Comparison of ENCODE assay signal across 8 cellular contexts in genomic region chr7:66740980-66741705, GRCh38. TPM values are rescaled to one million over a fixed set of nuclear protein-coding genes. Genes with fewer than 3 reads are reported as not detected.
A peak's percentile ranks its signal among the peaks of the same experiment; 100 is the strongest.
DNase-seq lines count a peak whose midpoint lies in the region; ATAC-seq and TF ChIP-seq lines count a peak whose summit lies in the region.
"Not testable (repeated sequence)": the region's sequence is repeated elsewhere in the genome, so short reads cannot be mapped to it uniquely, and the experiment has no call there.

No MANE protein-coding gene starts in this region.

- not testable (repeated sequence) for BruUV-seq in Calu3 (replicated peaks; lab: Mats Ljungman, UMichigan)

- H3K4me1 Mint-ChIP-seq in Calu3 (ENCODE audit: low read depth, unreplicated experiment), result not testable (repeated sequence)
- H3K4me1 Mint-ChIP-seq in activated T-helper 2 cell treated with anti-CD3 and anti-CD28 coated beads, Interferon-gamma antibody, Interleukin-2, Interleukin-4, amounts not matched to agents 10 μg/mL and 5 μg/mL and 100 μg/mL, durations not matched to agents 14 hours and 24 hours and 36 hours (ENCODE audit: low read depth), result peaks cover 13% of the 10 kb centered on the region

- peak; percentile 36 for ATAC-seq in GM21447 (IDR thresholded peaks at IDR 0.05; ENCODE audit: unreplicated experiment)
- peak; percentile 28 for ATAC-seq in HG03571 (IDR thresholded peaks at IDR 0.05; ENCODE audit: unreplicated experiment)

- TF ChIP-seq CTCF in Calu3 (IDR thresholded peaks at IDR 0.05; ENCODE audit: unreplicated experiment), result not testable (repeated sequence)

- peak overlapping the region; percentile 85 for H3K4me3 Mint-ChIP-seq in Calu3 (ENCODE audit: low read depth, unreplicated experiment)
- H3K4me3 Mint-ChIP-seq in activated T-helper 2 cell treated with anti-CD3 and anti-CD28 coated beads, Interferon-gamma antibody, Interleukin-2, Interleukin-4, amounts not matched to agents 10 μg/mL and 5 μg/mL and 100 μg/mL, durations not matched to agents 14 hours and 24 hours and 36 hours (ENCODE audit: low read depth), result peak overlapping the region; percentile 94

- CTCF ChIA-PET in Calu3 (lab: Charles Lee), result not testable (repeated sequence)

- H3K9me3 ChIP-seq in muscle layer of colon (ENCODE audit: low read length), result not testable (repeated sequence)

- H3K4me3 ChIP-seq in muscle layer of colon (ENCODE audit: low read depth in 1 of 2, low read length in 2 of 2), result peak overlapping the region; percentile 85 to 92

- not testable (repeated sequence) for H3K9me3 Mint-ChIP-seq in Calu3 (ENCODE audit: low read depth, unreplicated experiment); activated T-helper 2 cell treated with anti-CD3 and anti-CD28 coated beads, Interferon-gamma antibody, Interleukin-2, Interleukin-4, amounts not matched to agents 10 μg/mL and 5 μg/mL and 100 μg/mL, durations not matched to agents 14 hours and 24 hours and 36 hours

- peaks cover 28% of the 10 kb centered on the region for H3K36me3 Mint-ChIP-seq in Calu3 (ENCODE audit: insufficient read depth, unreplicated experiment)
- peaks cover 25% of the 10 kb centered on the region for H3K36me3 Mint-ChIP-seq in activated T-helper 2 cell treated with anti-CD3 and anti-CD28 coated beads, Interferon-gamma antibody, Interleukin-2, Interleukin-4, amounts not matched to agents 10 μg/mL and 5 μg/mL and 100 μg/mL, durations not matched to agents 14 hours and 24 hours and 36 hours (ENCODE audit: low read depth)

- H3K27me3 Mint-ChIP-seq in Calu3 (ENCODE audit: unreplicated experiment); activated T-helper 2 cell treated with anti-CD3 and anti-CD28 coated beads, Interferon-gamma antibody, Interleukin-2, Interleukin-4, amounts not matched to agents 10 μg/mL and 5 μg/mL and 100 μg/mL, durations not matched to agents 14 hours and 24 hours and 36 hours (ENCODE audit: low read depth): not testable (repeated sequence)

- H3K36me3 ChIP-seq in muscle layer of colon (ENCODE audit: insufficient read depth, low read length), result not testable (repeated sequence)

- not testable (repeated sequence) for H3K27me3 ChIP-seq in muscle layer of colon (ENCODE audit: control insufficient read depth in 1 of 2, insufficient read depth in 2 of 2, low read length in 2 of 2)

- H3K9ac ChIP-seq in muscle layer of colon (ENCODE audit: low read length), result peak overlapping the region; percentile 86

- intact Hi-C loops in Calu3 (cut with micrococcal nuclease; ENCODE audit: unreplicated experiment), result not testable (repeated sequence)
- intact Hi-C loops in activated T-helper 2 cell treated with anti-CD3 and anti-CD28 coated beads, Interferon-gamma antibody, Interleukin-2, Interleukin-4, amounts not matched to agents 10 μg/mL and 5 μg/mL and 100 μg/mL, durations not matched to agents 14 hours and 24 hours and 36 hours (cut with micrococcal nuclease), result loop anchor here (1.0 to 2.0 kb wide), 5 partner anchors 18 to 110 kb away; no protein-coding TSS in a partner anchor

- peak overlapping the region; percentile 82 for H3K27ac Mint-ChIP-seq in Calu3 (ENCODE audit: unreplicated experiment)
- peak overlapping the region; percentile 76 for H3K27ac Mint-ChIP-seq in activated T-helper 2 cell treated with anti-CD3 and anti-CD28 coated beads, Interferon-gamma antibody, Interleukin-2, Interleukin-4, amounts not matched to agents 10 μg/mL and 5 μg/mL and 100 μg/mL, durations not matched to agents 14 hours and 24 hours and 36 hours

- DNase-seq in Calu3, result peak; percentile 23
- DNase-seq in RPMI7951 (ENCODE audit: low read depth), result peak; percentile 42
- peak; percentile 38 for DNase-seq in activated T-helper 2 cell treated with anti-CD3 and anti-CD28 coated beads, Interferon-gamma antibody, Interleukin-2, Interleukin-4, amounts not matched to agents 10 μg/mL and 5 μg/mL and 100 μg/mL, durations not matched to agents 14 hours and 24 hours and 36 hours (ENCODE audit: low spot score)
- peak; percentile 30 for DNase-seq in fibroblast of peridontal ligament (ENCODE audit: extremely low read depth)
- DNase-seq in stimulated activated CD8-positive, alpha-beta memory T cell treated with anti-CD3 and anti-CD28 coated beads, Interleukin-4, amount 100 ng/mL, for 24 hours (ENCODE audit: low read depth), result peak; percentile 33

- H3K27ac ChIP-seq in muscle layer of colon (ENCODE audit: low read depth, low read length), result peak overlapping the region; percentile 98

- not testable (repeated sequence) for H3K4me1 ChIP-seq in muscle layer of colon (ENCODE audit: insufficient read depth, low read length)

RNA-seq across cellular contexts. Expression of gene RABGEF1, which starts 0.6 kb away (rescaled TPM):
- 12.2 and 14.2 TPM in 2 replicates for total RNA-seq in Calu3 (2022)
- 38.8 and 42.2 TPM in 2 replicates for total RNA-seq in RPMI7951 (2014; rRNA removed; shearing (Covaris generic))
- 24.5 and 26.3 TPM in 2 replicates for total RNA-seq in activated T-helper 2 cell treated with anti-CD3 and anti-CD28 coated beads, Interferon-gamma antibody, Interleukin-2, Interleukin-4, amounts not matched to agents 10 μg/mL and 5 μg/mL and 100 μg/mL, durations not matched to agents 14 hours and 24 hours and 36 hours

Comparison
In these comparisons a context has a peak if more than half of its experiments do, and no peak if none do; other contexts are left out.
1. Peak in every context shown above with its lines: DNase-seq, ATAC-seq, H3K4me3 ChIP-seq and H3K27ac ChIP-seq.